Comparison of ENCODE assay signal across 29 cellular contexts in genomic region chrX:67574696-67575095, GRCh38. TPM values are rescaled to one million over a fixed set of nuclear protein-coding genes. Genes with fewer than 3 reads are reported as not detected.
DNase-seq lines count a peak whose midpoint lies in the region; ATAC-seq, FAIRE-seq and TF ChIP-seq lines count a peak whose summit lies in the region.
"Had no signal": no experiment of that assay in that cellular context is flagged by ENCODE, and none has a peak within 500 bp of the region (broad histone marks: within the 10 kb centered on the region; RNA-seq: fewer than 3 reads in every experiment).

No MANE protein-coding gene starts in this region.

- H3K4me1 ChIP-seq in A549: peaks cover 7% of the 10 kb centered on the region; the same call in 1 of the 3 replicates
- H3K4me1 ChIP-seq: Caco-2 had no signal

- intact Hi-C loops in dorsolateral prefrontal cortex (cut with DNase I): no loop called here
- intact Hi-C loops in left colon (cut with DNase I, micrococcal nuclease): no loop called here

- peaks cover 0 to 91% (median 27%) of the 10 kb centered on the region in 45 donors for H3K27me3 ChIP-seq in dorsolateral prefrontal cortex
- H3K27me3 ChIP-seq: BLaER1 treated with 17β-estradiol and CSF1 and Interleukin-3, amounts not matched to agents 10 nM and 100 nM had no signal

- no peak for TF ChIP-seq EP300 in A549 (IDR thresholded peaks at IDR 0.05)

- in situ Hi-C loops in SK-MEL-5 (cut with HindIII; ENCODE audit: low pct_unique_long_range_greater_than_20kb, low sequenced_read_pairs): no loop called here

- CTCF ChIA-PET in A549 (lab: Yijun Ruan, JAX): interaction anchor here (1.5 kb wide), 1 partner anchor 19 kb away, joined by 3 read pairs; no protein-coding TSS in a partner anchor

- TF ChIP-seq POLR2A in A549 (IDR thresholded peaks at IDR 0.05; ENCODE audit: low read length): no peak

- TF ChIP-seq CTCF in A549 (IDR thresholded peaks at IDR 0.05) (no peak), fibroblast of the aortic adventitia (IDR thresholded peaks at IDR 0.05; ENCODE audit: insufficient read depth, low read length) (no peak), dorsolateral prefrontal cortex (IDR thresholded peaks at IDR 0.05 in 54 of 56, conservative IDR thresholded peaks at IDR 0.05 in 2 of 56; ENCODE audit: low read depth in 1 of 56, partially characterized antibody in 56 of 56) (no peak)

- no peak for TF ChIP-seq RAD21 in A549 (conservative IDR thresholded peaks at IDR 0.05 in 1 of 2, IDR thresholded peaks at IDR 0.05 in 1 of 2)

- H3K4me3 ChIP-seq in A549 (no peak overlapping the region), fibroblast of the aortic adventitia (ENCODE audit: low read depth, low read length) (no peak overlapping the region), dorsolateral prefrontal cortex (no peak overlapping the region)
- H3K4me3 ChIP-seq: BLaER1 treated with 17β-estradiol and CSF1 and Interleukin-3, amounts not matched to agents 10 nM and 100 nM had no signal

- FAIRE-seq in A549 (lab: Jason Lieb, UNC): no peak
- FAIRE-seq: A204.1, GM18507, H1 had no signal

- no peak overlapping the region for H3K27ac ChIP-seq in A549
- H3K27ac ChIP-seq in dorsolateral prefrontal cortex: no peak overlapping the region
- H3K27ac ChIP-seq: BLaER1 treated with 17β-estradiol and CSF1 and Interleukin-3, amounts not matched to agents 10 nM and 100 nM; HL-60; RWPE1 had no signal

- no peak for ATAC-seq in A549
- ATAC-seq in GM18870 (IDR thresholded peaks at IDR 0.05; ENCODE audit: unreplicated experiment): no peak
- no peak for ATAC-seq in left colon
- no peak for ATAC-seq in GM21825 (IDR thresholded peaks at IDR 0.05; ENCODE audit: unreplicated experiment)
- ATAC-seq: HCT116 had no signal

- peak overlapping the region; percentile 17; the same call in 1 of the 3 replicates for H3K4me2 ChIP-seq in A549

- DNase-seq in A549 (ENCODE audit: low read depth in 1 of 2, low spot score in 1 of 2): no peak
- peak; percentile 16 for DNase-seq in H4 (ENCODE audit: low spot score)
- peak; percentile 6 for DNase-seq in SK-MEL-5 (ENCODE audit: low read depth, low spot score)
- DNase-seq in fibroblast of the aortic adventitia (ENCODE audit: low read depth): peak; percentile 64
- no peak for DNase-seq in dorsolateral prefrontal cortex
- DNase-seq in left colon: no peak
- DNase-seq: AML-193; Caco-2; CD4-positive, alpha-beta T cell; Karpas-422; MV-4-11; NCI-H1105; NCI-H1436 treated with DMSO at 0.1 percent for 48 hours; NCI-H187 treated with DMSO at 0.1 percent for 48 hours; NCI-H2107; NCI-H446; NCI-H524 treated with DMSO at 0.1 percent for 48 hours; NCI-H774; SHP77; T-helper 2 cell had no signal

- H3K9me3 ChIP-seq in A549: no peaks in the 10 kb centered on the region
- H3K9me3 ChIP-seq: Caco-2 had no signal

- 31% methylated on average over 2 of the region's 2 CpGs for WGBS in A549 (ENCODE audit: missing lambda C conversion rate)

- POLR2A ChIA-PET in A549 (lab: Yijun Ruan, JAX): no interaction called here

TF ChIP-seq in A549, 52 proteins besides CTCF, POLR2A, EP300 and RAD21:
- TF ChIP-seq PHF8 (IDR thresholded peaks at IDR 0.05; ENCODE audit: borderline replicate concordance, low read depth) (no peak), BHLHE40 (IDR thresholded peaks at IDR 0.05; ENCODE audit: low read depth, low read length) (no peak), USF2 (IDR thresholded peaks at IDR 0.05) (no peak), BCL3 (IDR thresholded peaks at IDR 0.05) (no peak), REST (IDR thresholded peaks at IDR 0.05) (no peak), EHMT2 (IDR thresholded peaks at IDR 0.05; ENCODE audit: low read depth) (no peak), SREBF2 (IDR thresholded peaks at IDR 0.05) (no peak)

RNA-seq across cellular contexts. Expression of gene AR, which starts 30.9 kb away (rescaled TPM):
- polyA plus RNA-seq in A549 (2011; rRNA removed) (8.7 and 11.4 TPM in 2 replicates), A549 (2017; fragmentation: RNase III; extraction: RNeasy Plus Mini Kit Qiagen cat#74134 plus additional on column Dnase treatment) (2.2 TPM in 3 replicates)
- 2.8 and 3.8 TPM in 2 replicates for polyA plus RNA-seq in A549 (2012; cell fraction: cytosol; rRNA removed)
- polyA plus RNA-seq in A549 (2012; cell fraction: nucleus; rRNA removed): 7.1 and 9.5 TPM in 2 replicates
- polyA minus RNA-seq in A549 (2011; rRNA and poly(A)+ RNA removed): 29.6 and 33.6 TPM in 2 replicates
- 6.5 and 7.6 TPM in 2 replicates for total RNA-seq in H4 (2014; rRNA removed; shearing (Covaris generic))
- total RNA-seq in SK-MEL-5 (2014; rRNA removed; shearing (Covaris generic)): 0.21 and 0.67 TPM in 2 replicates
- 0.52 and 0.83 TPM in 2 replicates for polyA plus RNA-seq in SK-MEL-5 (2015; cell fraction: cytosol; rRNA removed)
- 0.85 and 0.86 TPM in 2 replicates for polyA plus RNA-seq in SK-MEL-5 (2015; cell fraction: nucleus; rRNA removed)
- total RNA-seq in fibroblast of the aortic adventitia (ENCODE audit: low replicate concordance) (4.8 and 6.3 TPM in 2 replicates), dorsolateral prefrontal cortex (1 to 10 TPM; 1.5 to 7.5 (median 3.5) TPM), left colon (1 to 10 TPM in 1 of 2 donors, under 1 TPM in 1; 0.37 to 1.2 TPM)
- total RNA-seq: CD4-positive, alpha-beta T cell had no signal

Comparison
In these comparisons a context has a peak if more than half of its experiments do, and no peak if none do; other contexts are left out.
1. DNase-seq: peak in H4 (single experiment), SK-MEL-5 (single experiment) and fibroblast of the aortic adventitia (single experiment); none in A549 (0 of 2), dorsolateral prefrontal cortex (0 of 10) and left colon (0 of 2).